1 cellular context compared by ENCODE assay signal in genomic region chr12:11023387-11023786, GRCh38.
TF ChIP-seq lines count a peak whose summit lies in the region.

No MANE protein-coding gene starts in this region.

TF ChIP-seq in HepG2, 621 proteins besides CTCF, POLR2A, EP300 and RAD21 (continues in another document):
- TF ChIP-seq KAT8 (CRISPR knock-in tag; IDR thresholded peaks at IDR 0.05) (no peak), ZNF652 (CRISPR knock-in tag; IDR thresholded peaks at IDR 0.05; ENCODE audit: borderline replicate concordance, low read depth) (no peak), PHB2 (IDR thresholded peaks at IDR 0.05; ENCODE audit: partially characterized antibody) (no peak), CBX5 (CRISPR knock-in tag; IDR thresholded peaks at IDR 0.05; ENCODE audit: borderline replicate concordance) (no peak), PCBP2 (optimal IDR thresholded peaks at IDR 0.05; ENCODE audit: low read depth, low read length, poor library complexity, severe bottlenecking) (no peak), ZSCAN30 (CRISPR knock-in tag; IDR thresholded peaks at IDR 0.05) (no peak), ESRRA (CRISPR knock-in tag; IDR thresholded peaks at IDR 0.05; ENCODE audit: low read depth) (0 out of 2 replicates have a peak, but pooled peaks have one; percentile 21), JUNB (CRISPR knock-in tag; IDR thresholded peaks at IDR 0.05; ENCODE audit: borderline replicate concordance) (no peak), KLF6 (CRISPR knock-in tag; IDR thresholded peaks at IDR 0.05) (no peak), NR1H2 (CRISPR knock-in tag; IDR thresholded peaks at IDR 0.05; ENCODE audit: borderline replicate concordance, low read depth) (no peak), ZMYM4 (CRISPR knock-in tag; IDR thresholded peaks at IDR 0.05) (peak; percentile 75), ZNF33A (CRISPR knock-in tag; IDR thresholded peaks at IDR 0.05; ENCODE audit: borderline replicate concordance) (no peak), GABPA (IDR thresholded peaks at IDR 0.05; ENCODE audit: low read depth, low read length) (no peak), GABPA (CRISPR knock-in tag; IDR thresholded peaks at IDR 0.05; ENCODE audit: low read depth) (peak; percentile 54), ZNF501 (CRISPR knock-in tag; IDR thresholded peaks at IDR 0.05) (no peak), SOX13 (IDR thresholded peaks at IDR 0.05) (no peak), SOX13 (CRISPR knock-in tag; conservative IDR thresholded peaks at IDR 0.05 in 1 of 2, IDR thresholded peaks at IDR 0.05 in 1 of 2) (peak in 1 of 2 experiments; percentile 6; a peak in 1 of 4 replicates), MZF1 (CRISPR knock-in tag; IDR thresholded peaks at IDR 0.05; ENCODE audit: borderline replicate concordance) (no peak), ETV6 (CRISPR knock-in tag; conservative IDR thresholded peaks at IDR 0.05) (no peak), SOX6 (IDR thresholded peaks at IDR 0.05) (no peak), SOX6 (CRISPR knock-in tag; IDR thresholded peaks at IDR 0.05) (0 out of 2 replicates have a peak, but pooled peaks have one; percentile 12), MED1 (CRISPR knock-in tag; IDR thresholded peaks at IDR 0.05) (peak; percentile 55), TOE1 (CRISPR knock-in tag; IDR thresholded peaks at IDR 0.05) (no peak), ZBTB7A (CRISPR knock-in tag; IDR thresholded peaks at IDR 0.05) (no peak), ZNF280D (CRISPR knock-in tag; IDR thresholded peaks at IDR 0.05) (no peak), HNF1A (IDR thresholded peaks at IDR 0.05; ENCODE audit: low read depth) (no peak; the same call in 1 of the 2 replicates), HNF1A (CRISPR knock-in tag; IDR thresholded peaks at IDR 0.05; ENCODE audit: borderline replicate concordance) (no peak), FOXA3 (CRISPR knock-in tag; IDR thresholded peaks at IDR 0.05) (peak; percentile 48), ARNT (IDR thresholded peaks at IDR 0.05) (no peak), ZNF552 (CRISPR knock-in tag; IDR thresholded peaks at IDR 0.05; ENCODE audit: borderline replicate concordance) (no peak), TFE3 (CRISPR knock-in tag; IDR thresholded peaks at IDR 0.05) (no peak), U2AF1 (optimal IDR thresholded peaks at IDR 0.05; ENCODE audit: low read depth, low read length) (no peak), REST (IDR thresholded peaks at IDR 0.05; ENCODE audit: borderline replicate concordance in 1 of 2, low read depth in 1 of 2, low read length in 2 of 2) (no peak), ZNF180 (CRISPR knock-in tag; IDR thresholded peaks at IDR 0.05; ENCODE audit: borderline replicate concordance, low read depth) (no peak)
- TF ChIP-seq, protein P1, sequence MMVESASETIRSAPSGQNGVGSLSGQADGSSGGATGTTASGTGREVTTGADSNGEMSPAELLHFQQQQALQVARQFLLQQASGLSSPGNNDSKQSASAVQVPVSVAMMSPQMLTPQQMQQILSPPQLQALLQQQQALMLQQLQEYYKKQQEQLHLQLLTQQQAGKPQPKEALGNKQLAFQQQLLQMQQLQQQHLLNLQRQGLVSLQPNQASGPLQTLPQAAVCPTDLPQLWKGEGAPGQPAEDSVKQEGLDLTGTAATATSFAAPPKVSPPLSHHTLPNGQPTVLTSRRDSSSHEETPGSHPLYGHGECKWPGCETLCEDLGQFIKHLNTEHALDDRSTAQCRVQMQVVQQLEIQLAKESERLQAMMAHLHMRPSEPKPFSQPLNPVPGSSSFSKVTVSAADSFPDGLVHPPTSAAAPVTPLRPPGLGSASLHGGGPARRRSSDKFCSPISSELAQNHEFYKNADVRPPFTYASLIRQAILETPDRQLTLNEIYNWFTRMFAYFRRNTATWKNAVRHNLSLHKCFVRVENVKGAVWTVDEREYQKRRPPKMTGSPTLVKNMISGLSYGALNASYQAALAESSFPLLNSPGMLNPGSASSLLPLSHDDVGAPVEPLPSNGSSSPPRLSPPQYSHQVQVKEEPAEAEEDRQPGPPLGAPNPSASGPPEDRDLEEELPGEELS (CRISPR knock-in tag; IDR thresholded peaks at IDR 0.05), result peak; percentile 34; the same call in 1 of the 2 replicates
- TF ChIP-seq, protein P2, sequence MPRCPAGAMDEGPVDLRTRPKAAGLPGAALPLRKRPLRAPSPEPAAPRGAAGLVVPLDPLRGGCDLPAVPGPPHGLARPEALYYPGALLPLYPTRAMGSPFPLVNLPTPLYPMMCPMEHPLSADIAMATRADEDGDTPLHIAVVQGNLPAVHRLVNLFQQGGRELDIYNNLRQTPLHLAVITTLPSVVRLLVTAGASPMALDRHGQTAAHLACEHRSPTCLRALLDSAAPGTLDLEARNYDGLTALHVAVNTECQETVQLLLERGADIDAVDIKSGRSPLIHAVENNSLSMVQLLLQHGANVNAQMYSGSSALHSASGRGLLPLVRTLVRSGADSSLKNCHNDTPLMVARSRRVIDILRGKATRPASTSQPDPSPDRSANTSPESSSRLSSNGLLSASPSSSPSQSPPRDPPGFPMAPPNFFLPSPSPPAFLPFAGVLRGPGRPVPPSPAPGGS (CRISPR knock-in tag; IDR thresholded peaks at IDR 0.05), result no peak
- TF ChIP-seq, protein P3, sequence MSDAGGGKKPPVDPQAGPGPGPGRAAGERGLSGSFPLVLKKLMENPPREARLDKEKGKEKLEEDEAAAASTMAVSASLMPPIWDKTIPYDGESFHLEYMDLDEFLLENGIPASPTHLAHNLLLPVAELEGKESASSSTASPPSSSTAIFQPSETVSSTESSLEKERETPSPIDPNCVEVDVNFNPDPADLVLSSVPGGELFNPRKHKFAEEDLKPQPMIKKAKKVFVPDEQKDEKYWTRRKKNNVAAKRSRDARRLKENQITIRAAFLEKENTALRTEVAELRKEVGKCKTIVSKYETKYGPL (CRISPR knock-in tag; IDR thresholded peaks at IDR 0.05), result no peak
- TF ChIP-seq, protein P4, sequence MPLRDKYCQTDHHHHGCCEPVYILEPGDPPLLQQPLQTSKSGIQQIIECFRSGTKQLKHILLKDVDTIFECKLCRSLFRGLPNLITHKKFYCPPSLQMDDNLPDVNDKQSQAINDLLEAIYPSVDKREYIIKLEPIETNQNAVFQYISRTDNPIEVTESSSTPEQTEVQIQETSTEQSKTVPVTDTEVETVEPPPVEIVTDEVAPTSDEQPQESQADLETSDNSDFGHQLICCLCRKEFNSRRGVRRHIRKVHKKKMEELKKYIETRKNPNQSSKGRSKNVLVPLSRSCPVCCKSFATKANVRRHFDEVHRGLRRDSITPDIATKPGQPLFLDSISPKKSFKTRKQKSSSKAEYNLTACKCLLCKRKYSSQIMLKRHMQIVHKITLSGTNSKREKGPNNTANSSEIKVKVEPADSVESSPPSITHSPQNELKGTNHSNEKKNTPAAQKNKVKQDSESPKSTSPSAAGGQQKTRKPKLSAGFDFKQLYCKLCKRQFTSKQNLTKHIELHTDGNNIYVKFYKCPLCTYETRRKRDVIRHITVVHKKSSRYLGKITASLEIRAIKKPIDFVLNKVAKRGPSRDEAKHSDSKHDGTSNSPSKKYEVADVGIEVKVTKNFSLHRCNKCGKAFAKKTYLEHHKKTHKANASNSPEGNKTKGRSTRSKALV (CRISPR knock-in tag; IDR thresholded peaks at IDR 0.05), result no peak
- TF ChIP-seq, protein P5, sequence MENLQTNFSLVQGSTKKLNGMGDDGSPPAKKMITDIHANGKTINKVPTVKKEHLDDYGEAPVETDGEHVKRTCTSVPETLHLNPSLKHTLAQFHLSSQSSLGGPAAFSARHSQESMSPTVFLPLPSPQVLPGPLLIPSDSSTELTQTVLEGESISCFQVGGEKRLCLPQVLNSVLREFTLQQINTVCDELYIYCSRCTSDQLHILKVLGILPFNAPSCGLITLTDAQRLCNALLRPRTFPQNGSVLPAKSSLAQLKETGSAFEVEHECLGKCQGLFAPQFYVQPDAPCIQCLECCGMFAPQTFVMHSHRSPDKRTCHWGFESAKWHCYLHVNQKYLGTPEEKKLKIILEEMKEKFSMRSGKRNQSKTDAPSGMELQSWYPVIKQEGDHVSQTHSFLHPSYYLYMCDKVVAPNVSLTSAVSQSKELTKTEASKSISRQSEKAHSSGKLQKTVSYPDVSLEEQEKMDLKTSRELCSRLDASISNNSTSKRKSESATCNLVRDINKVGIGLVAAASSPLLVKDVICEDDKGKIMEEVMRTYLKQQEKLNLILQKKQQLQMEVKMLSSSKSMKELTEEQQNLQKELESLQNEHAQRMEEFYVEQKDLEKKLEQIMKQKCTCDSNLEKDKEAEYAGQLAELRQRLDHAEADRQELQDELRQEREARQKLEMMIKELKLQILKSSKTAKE (CRISPR knock-in tag; IDR thresholded peaks at IDR 0.05; ENCODE audit: borderline replicate concordance), result no peak
